In the genomic region with DNA sequence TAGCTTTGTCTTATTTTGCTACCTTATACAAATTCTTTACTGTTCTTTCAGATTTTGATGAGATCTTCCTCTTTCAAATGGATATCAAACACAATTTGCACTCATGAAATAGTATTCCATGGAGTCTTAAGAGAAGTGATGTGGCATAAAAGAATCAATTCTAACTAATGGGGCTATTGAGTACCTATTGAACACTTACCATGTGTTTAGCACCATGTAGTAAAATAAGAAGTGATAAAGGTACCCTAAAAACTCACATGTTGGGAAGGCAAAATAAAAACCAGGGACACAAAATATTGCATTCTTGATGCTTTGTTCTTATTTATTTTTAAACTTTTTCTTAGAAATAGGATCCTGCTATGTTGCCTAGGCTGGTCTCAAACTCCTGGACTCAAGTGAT, we compare ENCODE assay signal across 20 cellular contexts. TPM values are rescaled to one million over a fixed set of nuclear protein-coding genes. Genes with fewer than 3 reads are reported as not detected.
DNase-seq lines count a peak whose midpoint lies in the region; ATAC-seq, FAIRE-seq and TF ChIP-seq lines count a peak whose summit lies in the region.
"Had no signal": no experiment of that assay in that cellular context is flagged by ENCODE, and none has a peak within 500 bp of the region (broad histone marks: within the 10 kb centered on the region; RNA-seq: fewer than 3 reads in every experiment).

No MANE protein-coding gene starts in this region.

- FAIRE-seq in pancreas (lab: Jason Lieb, UNC) = no peak
- FAIRE-seq: D721Med, TTC549 had no signal

- DNase-seq in right atrium auricular region (ENCODE audit: low spot score) (no peak), left ventricle myocardium superior (no peak), right cardiac atrium (no peak), sigmoid colon (no peak), aorta (no peak), OCI-M1 (lab: John Stamatoyannopoulos, UW) (no peak), KG1 (lab: John Stamatoyannopoulos, UW) (no peak), pancreas (no peak)
- DNase-seq: activated CD4-positive, alpha-beta T cell treated with anti-CD3 and anti-CD28 coated beads for 36 hours; activated naive CD4-positive, alpha-beta T cell treated with anti-CD3 and anti-CD28 coated beads for 36 hours; activated T-cell treated with anti-CD3 and anti-CD28 coated beads, Interleukin-2, amount 50 U/mL, for 48 hours; amygdala; effector CD8-positive, alpha-beta T cell; left lung; NCI-H1436; NCI-H524 treated with DMSO at 0.1 percent for 48 hours; stimulated activated CD4-positive, alpha-beta T cell treated with anti-CD3 and anti-CD28 coated beads, Interleukin-1b, Interleukin-23, amount 100 ng/mL, for 48 hours had no signal

- H3K9me3 ChIP-seq in right atrium auricular region (no peaks in the 10 kb centered on the region), right cardiac atrium (ENCODE audit: control insufficient read depth, low read length) (no peaks in the 10 kb centered on the region), sigmoid colon (no peaks in the 10 kb centered on the region), aorta (ENCODE audit: control insufficient read depth, low read length) (no peaks in the 10 kb centered on the region), pancreas (no peaks in the 10 kb centered on the region)
- H3K9me3 ChIP-seq: BLaER1, left lung had no signal

- no peak for TF ChIP-seq CTCF in right atrium auricular region (IDR thresholded peaks at IDR 0.05)
- TF ChIP-seq CTCF in sigmoid colon (IDR thresholded peaks at IDR 0.05) = no peak
- TF ChIP-seq CTCF in pancreas (IDR thresholded peaks at IDR 0.05) = no peak

- H3K27me3 ChIP-seq in right atrium auricular region = no peaks in the 10 kb centered on the region
- H3K27me3 ChIP-seq in right cardiac atrium (ENCODE audit: control insufficient read depth, insufficient read depth) = no peaks in the 10 kb centered on the region
- H3K27me3 ChIP-seq in sigmoid colon = no peaks in the 10 kb centered on the region
- no peaks in the 10 kb centered on the region for H3K27me3 ChIP-seq in aorta (ENCODE audit: control insufficient read depth in 1 of 2, insufficient read depth in 2 of 2, low read length in 1 of 2)
- H3K27me3 ChIP-seq in pancreas = no peaks in the 10 kb centered on the region
- H3K27me3 ChIP-seq: BLaER1, left lung had no signal

- intact Hi-C loops in left ventricle myocardium superior (cut with micrococcal nuclease) (loop anchor here (10.0 kb wide), 1 partner anchor 54 kb away; a partner anchor contains a TSS), right cardiac atrium (cut with DNase I) (loop anchor here in 2 of 4 donors (5.0 kb wide), 2 partner anchors 36 to 41 kb away; no protein-coding TSS in a partner anchor), sigmoid colon (cut with DNase I) (no loop called here), aorta (cut with DNase I) (loop anchor here (5.0 kb wide), 2 partner anchors 36 to 41 kb away; no protein-coding TSS in a partner anchor), pancreas (cut with DNase I) (no loop called here)

- peak overlapping the region; percentile 75 to 89 for H3K27ac ChIP-seq in right atrium auricular region
- H3K27ac ChIP-seq in right cardiac atrium (ENCODE audit: low read length) = peak overlapping the region; percentile 76
- H3K27ac ChIP-seq in sigmoid colon = peak overlapping the region; percentile 45 to 79 (median 74)
- peak overlapping the region; percentile 49 to 84 for H3K27ac ChIP-seq in aorta (ENCODE audit: low read depth in 1 of 2, low read length in 2 of 2)
- no peak overlapping the region for H3K27ac ChIP-seq in pancreas
- H3K27ac ChIP-seq: BLaER1 had no signal

- ATAC-seq in left ventricle myocardium superior (no peak), right cardiac atrium (no peak), aorta (ENCODE audit: low FRiP score) (no peak), pancreas (no peak)
- ATAC-seq: activated CD4-positive, alpha-beta T cell treated with anti-CD3 and anti-CD28 coated beads for 36 hours had no signal

- H3K4me1 ChIP-seq in right atrium auricular region (peaks cover 0 to 91% of the 10 kb centered on the region in 2 donors), right cardiac atrium (ENCODE audit: control insufficient read depth, insufficient read depth, low read length) (peaks cover 17% of the 10 kb centered on the region), sigmoid colon (peaks cover 0 to 88% (median 85%) of the 10 kb centered on the region in 4 donors), aorta (ENCODE audit: control insufficient read depth in 1 of 2, insufficient read depth in 2 of 2, low read length in 2 of 2) (peaks cover 9 to 23% of the 10 kb centered on the region in 2 donors), pancreas (peaks cover 14 to 46% (median 36%) of the 10 kb centered on the region in 3 donors)

- TF ChIP-seq EP300 in sigmoid colon (IDR thresholded peaks at IDR 0.05) = no peak

- H3K36me3 ChIP-seq in right atrium auricular region (no peaks in the 10 kb centered on the region), sigmoid colon (no peaks in the 10 kb centered on the region), aorta (ENCODE audit: control insufficient read depth in 1 of 2, insufficient read depth in 2 of 2, low read length in 1 of 2) (no peaks in the 10 kb centered on the region), pancreas (no peaks in the 10 kb centered on the region)
- H3K36me3 ChIP-seq: BLaER1, left lung had no signal

- H3K4me3 ChIP-seq in right atrium auricular region (no peak overlapping the region), right cardiac atrium (ENCODE audit: low read length) (no peak overlapping the region), sigmoid colon (no peak overlapping the region), aorta (ENCODE audit: low read length in 2 of 2) (no peak overlapping the region), pancreas (no peak overlapping the region)
- H3K4me3 ChIP-seq: BLaER1, left lung had no signal

- TF ChIP-seq POLR2A in sigmoid colon (IDR thresholded peaks at IDR 0.05) = no peak

RNA-seq across cellular contexts. Expression of a gene that starts 56.2 kb away (rescaled TPM):
- total RNA-seq in right atrium auricular region = 10 to 100 TPM; 56.6 to 68.3 TPM
- 59.5 TPM for total RNA-seq in left ventricle myocardium superior
- total RNA-seq in right cardiac atrium = 10 to 100 TPM; 59.8 to 79.6 (median 73.3) TPM
- 27.2 TPM for polyA plus RNA-seq in right cardiac atrium
- total RNA-seq in sigmoid colon = 10 to 100 TPM; 55.3 to 73.8 (median 62.8) TPM
- polyA plus RNA-seq in sigmoid colon = 10 to 100 TPM; 18.5 to 23.4 (median 20.9) TPM
- 100 to 1,000 TPM in 1 of 2 donors, 10 to 100 TPM in 1; 89.2 to 109 TPM for total RNA-seq in aorta
- 10 to 100 TPM; 52.6 to 56.1 TPM for polyA plus RNA-seq in aorta
- 10 to 100 TPM; 11.8 to 18.1 (median 12.5) TPM for total RNA-seq in pancreas
- polyA plus RNA-seq in pancreas = 10 to 100 TPM in 1 of 2 donors, 1 to 10 TPM in 1; 7.3 to 16.2 TPM
- total RNA-seq: activated naive CD4-positive, alpha-beta T cell treated with anti-CD3 and anti-CD28 coated beads for 36 hours had no signal

Comparison
In these comparisons a context has a peak if more than half of its experiments do, and no peak if none do; other contexts are left out.
1. H3K27ac ChIP-seq: peak in right atrium auricular region (2 of 2), right cardiac atrium (single experiment), sigmoid colon (4 of 4) and aorta (2 of 2); none in pancreas (0 of 4).
2. intact Hi-C loops: an anchor here in left ventricle myocardium superior (10.0 kb wide) and aorta (5.0 kb wide); none called in sigmoid colon and pancreas.